In genomic region chr3:45966371-45966780, GRCh38 we compare ENCODE assay signal across 1 cellular context.
A peak's percentile ranks its signal among the peaks of the same experiment; 100 is the strongest.
TF ChIP-seq lines count a peak whose summit lies in the region.

No MANE protein-coding gene starts in this region.

TF ChIP-seq in K562, 482 proteins besides CTCF, POLR2A, EP300 and RAD21:
- no peak for TF ChIP-seq THAP12 (CRISPR knock-in tag; IDR thresholded peaks at IDR 0.05)
- TF ChIP-seq RBM22 (IDR thresholded peaks at IDR 0.05; ENCODE audit: low read depth, low read length, poor library complexity, severe bottlenecking): peak; percentile 44
- no peak for TF ChIP-seq HOMEZ (CRISPR knock-in tag; IDR thresholded peaks at IDR 0.05)
- TF ChIP-seq POLR2G (IDR thresholded peaks at IDR 0.05; ENCODE audit: low read depth, low read length): peak; percentile 67
